Comparison of ENCODE assay signal across 23 cellular contexts in genomic region chr10:86481761-86482160, GRCh38.
"Had no signal": no experiment of that assay in that cellular context is flagged by ENCODE, and none has a peak within 500 bp of the region (broad histone marks: within the 10 kb centered on the region; RNA-seq: fewer than 3 reads in every experiment).

No MANE protein-coding gene starts in this region.

- ATAC-seq: activated naive CD4-positive, alpha-beta T cell treated with anti-CD3 and anti-CD28 coated beads, Interleukin-2, amount 50 U/mL, for 72 hours; gastrocnemius medialis; heart right ventricle; left lung; naive thymus-derived CD4-positive, alpha-beta T cell; stimulated activated naive B cell treated with anti-CD40 and anti-IgM and Interleukin-4, amounts not matched to agents 10 μg/mL and 1 μg/mL and 100 μg/mL, for 72 hours; WTC11 had no signal

- H3K4me1 ChIP-seq: heart right ventricle, left lung, pancreas, transverse colon, vagina had no signal

- H3K27me3 Mint-ChIP-seq: activated CD4-positive, alpha-beta memory T cell treated with anti-CD3 and anti-CD28 coated beads, Interleukin-2, amount 10 ng/mL, durations not matched to agents 7 days and 5 days; naive thymus-derived CD4-positive, alpha-beta T cell; stimulated activated naive B cell treated with anti-CD40 and anti-IgM and Interleukin-4, amounts not matched to agents 10 μg/mL and 1 μg/mL and 100 μg/mL, for 72 hours had no signal

- DNase-seq: activated CD4-positive, alpha-beta memory T cell treated with anti-CD3 and anti-CD28 coated beads, Interleukin-2, amount 10 ng/mL, durations not matched to agents 7 days and 5 days; activated CD4-positive, alpha-beta T cell treated with anti-CD3 and anti-CD28 coated beads for 4 hours; activated gamma-delta T cell; activated T-cell treated with anti-CD3 and anti-CD28 coated beads, Interleukin-2, amount 50 U/mL, for 48 hours; amniotic stem cell; dermis blood vessel endothelial cell; gastrocnemius medialis; heart right ventricle; islet precursor cell; left lung; mammary epithelial cell; naive thymus-derived CD4-positive, alpha-beta T cell; pancreas; stimulated activated CD4-positive, alpha-beta T cell treated with anti-CD3 and anti-CD28 coated beads, Interleukin-15, amount 100 ng/mL, for 24 hours; stimulated activated CD4-positive, alpha-beta T cell treated with anti-CD3 and anti-CD28 coated beads, Interleukin-4, amount 100 ng/mL, for 1 hour; stimulated activated naive B cell treated with anti-CD40 and anti-IgM and Interleukin-4, amounts not matched to agents 10 μg/mL and 1 μg/mL and 100 μg/mL, for 72 hours; T-helper 2 cell; transverse colon had no signal

- H3K27ac Mint-ChIP-seq: activated CD4-positive, alpha-beta memory T cell treated with anti-CD3 and anti-CD28 coated beads, Interleukin-2, amount 10 ng/mL, durations not matched to agents 7 days and 5 days; stimulated activated naive B cell treated with anti-CD40 and anti-IgM and Interleukin-4, amounts not matched to agents 10 μg/mL and 1 μg/mL and 100 μg/mL, for 72 hours; WTC11 had no signal

- FAIRE-seq: bronchial epithelial cell, pancreas, TTC549 had no signal

- H3K27ac ChIP-seq: heart right ventricle, left lung, pancreas, transverse colon, vagina had no signal

- H3K4me3 ChIP-seq: gastrocnemius medialis, heart right ventricle, left lung, pancreas, transverse colon, vagina had no signal

- H3K4me3 Mint-ChIP-seq: activated CD4-positive, alpha-beta memory T cell treated with anti-CD3 and anti-CD28 coated beads, Interleukin-2, amount 10 ng/mL, durations not matched to agents 7 days and 5 days; naive thymus-derived CD4-positive, alpha-beta T cell; stimulated activated naive B cell treated with anti-CD40 and anti-IgM and Interleukin-4, amounts not matched to agents 10 μg/mL and 1 μg/mL and 100 μg/mL, for 72 hours; WTC11 had no signal

- H3K27me3 ChIP-seq: gastrocnemius medialis, heart right ventricle, left lung, pancreas, transverse colon, vagina had no signal

- H3K36me3 ChIP-seq: pancreas, vagina had no signal

- H3K36me3 Mint-ChIP-seq: activated naive CD4-positive, alpha-beta T cell treated with anti-CD3 and anti-CD28 coated beads, Interleukin-2, amount 50 U/mL, for 72 hours had no signal

- H3K9me3 ChIP-seq: gastrocnemius medialis, heart right ventricle, left lung, pancreas, transverse colon, vagina had no signal

- H3K9me3 Mint-ChIP-seq: activated CD4-positive, alpha-beta memory T cell treated with anti-CD3 and anti-CD28 coated beads, Interleukin-2, amount 10 ng/mL, durations not matched to agents 7 days and 5 days; activated naive CD4-positive, alpha-beta T cell treated with anti-CD3 and anti-CD28 coated beads, Interleukin-2, amount 50 U/mL, for 72 hours; naive thymus-derived CD4-positive, alpha-beta T cell; stimulated activated naive B cell treated with anti-CD40 and anti-IgM and Interleukin-4, amounts not matched to agents 10 μg/mL and 1 μg/mL and 100 μg/mL, for 72 hours; WTC11 had no signal
